ENCODE assay signal across 7 cellular contexts in genomic region chr2:240452471-240453256, GRCh38. TPM values are rescaled to one million over a fixed set of nuclear protein-coding genes. Genes with fewer than 3 reads are reported as not detected.
A peak's percentile ranks its signal among the peaks of the same experiment; 100 is the strongest.
DNase-seq lines count a peak whose midpoint lies in the region; ATAC-seq, FAIRE-seq and TF ChIP-seq lines count a peak whose summit lies in the region.

No MANE protein-coding gene starts in this region.

- dilution Hi-C loops in keratinocyte (cut with MboI; ENCODE audit: extremely low pct_ligation_motif_present, low sequenced_read_pairs): no loop called here

- peaks cover 46% of the 10 kb centered on the region for H3K79me2 ChIP-seq in keratinocyte (ENCODE audit: control insufficient read depth, insufficient read depth, low read length)

- H3K27me3 ChIP-seq in keratinocyte (ENCODE audit: control insufficient read depth, extremely low read depth, insufficient read depth, low read length) (peaks cover 5% of the 10 kb centered on the region), skeletal muscle tissue (ENCODE audit: control insufficient read depth in 3 of 3, insufficient read depth in 3 of 3, low read length in 3 of 3) (peaks cover 4 to 7% (median 4%) of the 10 kb centered on the region in 3 donors)

- no peak overlapping the region for H3K27ac Mint-ChIP-seq in central memory CD8-positive, alpha-beta T cell (ENCODE audit: low read depth)

- peak overlapping the region; percentile 75 for H3K4me3 Mint-ChIP-seq in central memory CD8-positive, alpha-beta T cell

- H3K4me1 ChIP-seq in keratinocyte (ENCODE audit: control insufficient read depth, extremely low read depth, insufficient read depth, low read length) (peaks cover 55% of the 10 kb centered on the region), skeletal muscle tissue (ENCODE audit: control insufficient read depth in 3 of 3, insufficient read depth in 3 of 3, low read length in 3 of 3) (peaks cover 26 to 60% (median 53%) of the 10 kb centered on the region in 3 donors)

- H3K36me3 Mint-ChIP-seq in central memory CD8-positive, alpha-beta T cell (ENCODE audit: insufficient read depth): peaks cover 6% of the 10 kb centered on the region

- no peak for FAIRE-seq in keratinocyte (lab: Jason Lieb, UNC)

- H3K27ac ChIP-seq in keratinocyte (ENCODE audit: control insufficient read depth, insufficient read depth, low read length) (no peak overlapping the region), skeletal muscle tissue (ENCODE audit: low read depth, low read length) (no peak overlapping the region)

- H3K9me3 ChIP-seq in keratinocyte (ENCODE audit: control insufficient read depth, low read depth, low read length) (no peaks in the 10 kb centered on the region), skeletal muscle tissue (ENCODE audit: control insufficient read depth in 3 of 3, low read length in 3 of 3) (no peaks in the 10 kb centered on the region)

- H3K9me1 ChIP-seq in keratinocyte (ENCODE audit: control insufficient read depth, extremely low read depth, insufficient read depth, low read length): no peaks in the 10 kb centered on the region

- DNase-seq in GM03348 (ENCODE audit: low spot score) (peak; percentile 95), NCI-H460 (ENCODE audit: extremely low read depth, low read depth) (peak; percentile 77), keratinocyte (ENCODE audit: low read depth, low spot score) (no peak)
- DNase-seq in central memory CD8-positive, alpha-beta T cell (ENCODE audit: low spot score in 2 of 2): no peak

- no peaks in the 10 kb centered on the region for H3K9me3 Mint-ChIP-seq in central memory CD8-positive, alpha-beta T cell

- no peak for TF ChIP-seq CTCF in keratinocyte (optimal IDR thresholded peaks at IDR 0.05 in 1 of 3, IDR thresholded peaks at IDR 0.05 in 1 of 3, conservative IDR thresholded peaks at IDR 0.05 in 1 of 3; ENCODE audit: extremely low read depth in 1 of 3, insufficient read depth in 2 of 3, low read length in 3 of 3)

- H3K27me3 Mint-ChIP-seq in central memory CD8-positive, alpha-beta T cell: peaks cover 73% of the 10 kb centered on the region

- peaks cover 25% of the 10 kb centered on the region for H4K20me1 ChIP-seq in keratinocyte (ENCODE audit: control insufficient read depth, extremely low read depth, insufficient read depth, low read length)

- H3K36me3 ChIP-seq in keratinocyte (ENCODE audit: control insufficient read depth in 2 of 2, extremely low read depth in 1 of 2, insufficient read depth in 2 of 2, low read length in 2 of 2) (no peaks in the 10 kb centered on the region), skeletal muscle tissue (ENCODE audit: control insufficient read depth in 3 of 3, insufficient read depth in 3 of 3, low read length in 3 of 3) (no peaks in the 10 kb centered on the region)

- H3K4me3 ChIP-seq in keratinocyte (ENCODE audit: control insufficient read depth in 2 of 3, extremely low read depth in 1 of 3, insufficient read depth in 2 of 3, low read depth in 1 of 3, low read length in 3 of 3) (peak overlapping the region; percentile 27 to 49 (median 43)), skeletal muscle tissue (ENCODE audit: low read length in 3 of 3) (peak overlapping the region; percentile 15 to 65 (median 58))

- ATAC-seq in central memory CD8-positive, alpha-beta T cell (replicated peaks; ENCODE audit: extremely low read depth, poor library complexity, severe bottlenecking): peak; percentile 24
- ATAC-seq in HG03521 (IDR thresholded peaks at IDR 0.05; ENCODE audit: unreplicated experiment) (no peak), HG02642 (IDR thresholded peaks at IDR 0.05; ENCODE audit: poor library complexity, unreplicated experiment) (no peak)

- H3K9ac ChIP-seq in keratinocyte (ENCODE audit: control insufficient read depth, extremely low read depth, insufficient read depth, low read length): peak overlapping the region; percentile 57
- H3K9ac ChIP-seq in skeletal muscle tissue (ENCODE audit: low read depth in 1 of 3, low read length in 3 of 3): peak overlapping the region in 2 of 3 donors; percentile 50 to 62

- H3K4me2 ChIP-seq in keratinocyte (ENCODE audit: control insufficient read depth, extremely low read depth, insufficient read depth, low read depth, low read length): peak overlapping the region; percentile 59

- H2AFZ ChIP-seq in keratinocyte (ENCODE audit: control insufficient read depth, low read length): no peak overlapping the region

- peaks cover 16% of the 10 kb centered on the region for H3K4me1 Mint-ChIP-seq in central memory CD8-positive, alpha-beta T cell

RNA-seq across cellular contexts. Expression of gene GPC1, which starts 17.2 kb away (rescaled TPM):
- total RNA-seq in NCI-H460 (2014; rRNA removed; shearing (Covaris generic)): 80.8 and 97.8 TPM in 2 replicates
- 379 and 404 TPM in 2 replicates for polyA plus RNA-seq in NCI-H460 (2014; cell fraction: nucleus; rRNA removed)
- polyA plus RNA-seq in keratinocyte: 46.6 to 117 TPM (median 75.0 TPM) in 3 replicates
- 105 TPM for polyA plus RNA-seq in keratinocyte (2011; ENCODE audit: low read depth)
- polyA plus RNA-seq in keratinocyte (2011; cell fraction: cytosol; rRNA removed): 23.2 and 63.7 TPM in 2 replicates
- polyA plus RNA-seq in keratinocyte (2011; cell fraction: nucleus; rRNA removed): 161 and 211 TPM in 2 replicates
- 87.4 and 108 TPM in 2 replicates for polyA plus RNA-seq in keratinocyte (2012; ENCODE audit: low replicate concordance)
- polyA minus RNA-seq in keratinocyte: 60.5 to 117 TPM (median 94.2 TPM) in 3 replicates
- 188 TPM for polyA minus RNA-seq in keratinocyte (2011; cell fraction: cytosol; rRNA and poly(A)+ RNA removed)
- 272 and 312 TPM in 2 replicates for polyA minus RNA-seq in keratinocyte (2011; cell fraction: nucleus; rRNA and poly(A)+ RNA removed)
- total RNA-seq in skeletal muscle tissue: 36.0 TPM

Comparison
In these comparisons a context has a peak if more than half of its experiments do, and no peak if none do; other contexts are left out.
1. DNase-seq: peak in GM03348 (single experiment) and NCI-H460 (single experiment); none in central memory CD8-positive, alpha-beta T cell (0 of 2) and keratinocyte (single experiment).